20 cellular contexts compared by ENCODE assay signal in genomic region chr7:98900815-98901214, GRCh38. TPM values are rescaled to one million over a fixed set of nuclear protein-coding genes. Genes with fewer than 3 reads are reported as not detected.
A peak's percentile ranks its signal among the peaks of the same experiment; 100 is the strongest.
DNase-seq lines count a peak whose midpoint lies in the region; ATAC-seq, FAIRE-seq and TF ChIP-seq lines count a peak whose summit lies in the region.
"Had no signal": no experiment of that assay in that cellular context is flagged by ENCODE, and none has a peak within 500 bp of the region (broad histone marks: within the 10 kb centered on the region; RNA-seq: fewer than 3 reads in every experiment).

No MANE protein-coding gene starts in this region.

- no peak for DNase-seq in activated naive CD8-positive, alpha-beta T cell treated with anti-CD3 and anti-CD28 coated beads, Interleukin-2, amount 10 ng/mL, durations not matched to agents 7 days and 5 days
- no peak for DNase-seq in activated naive CD8-positive, alpha-beta T cell treated with anti-CD3 and anti-CD28 coated beads for 36 hours
- DNase-seq in K562 (ENCODE audit: extremely low read depth in 1 of 4, low spot score in 3 of 4) (no peak), HUDEP-2 (lab: John Stamatoyannopoulos, UW; ENCODE audit: unreplicated experiment in 76 of 76) (no peak)
- no peak for DNase-seq in activated effector memory CD4-positive, alpha-beta T cell treated with anti-CD3 and anti-CD28 coated beads, Interleukin-2, amount 50 U/mL, for 16 hours
- DNase-seq: C1 segment of cervical spinal cord; Calu3; CD4-positive, alpha-beta memory T cell; COR-L47; DMS53; DMS79 treated with DMSO at 0.1 percent for 48 hours; GF-D8; H9; HFFc6 had no signal

- no peaks in the 10 kb centered on the region for H3K9me3 Mint-ChIP-seq in activated naive CD8-positive, alpha-beta T cell treated with anti-CD3 and anti-CD28 coated beads, Interleukin-2, amount 10 ng/mL, durations not matched to agents 7 days and 5 days
- H3K9me3 Mint-ChIP-seq in activated naive CD8-positive, alpha-beta T cell treated with anti-CD3 and anti-CD28 coated beads for 36 hours = no peaks in the 10 kb centered on the region
- H3K9me3 Mint-ChIP-seq: CD4-positive, alpha-beta memory T cell; HFFc6 had no signal

- no peaks in the 10 kb centered on the region for H3K27me3 ChIP-seq in HUES6 (ENCODE audit: control insufficient read depth, insufficient read depth, low read length)
- no peaks in the 10 kb centered on the region for H3K27me3 ChIP-seq in K562 (ENCODE audit: control insufficient read depth in 2 of 2, insufficient read depth in 2 of 2, low read length in 2 of 2)

- CTCF ChIA-PET in K562 (lab: Yijun Ruan, JAX; ENCODE audit: low intra/inter-chr PET ratio) = no interaction called here

- TF ChIP-seq POLR2A in K562 (conservative IDR thresholded peaks at IDR 0.05) = no peak

- H3K36me3 ChIP-seq in HUES6 (ENCODE audit: control insufficient read depth, insufficient read depth, low read length) (peaks cover 98% of the 10 kb centered on the region), K562 (ENCODE audit: control insufficient read depth, insufficient read depth, low read length) (peaks cover 96% of the 10 kb centered on the region)

- no peaks in the 10 kb centered on the region for H3K27me3 Mint-ChIP-seq in activated naive CD8-positive, alpha-beta T cell treated with anti-CD3 and anti-CD28 coated beads, Interleukin-2, amount 10 ng/mL, durations not matched to agents 7 days and 5 days
- H3K27me3 Mint-ChIP-seq in activated naive CD8-positive, alpha-beta T cell treated with anti-CD3 and anti-CD28 coated beads for 36 hours = no peaks in the 10 kb centered on the region
- H3K27me3 Mint-ChIP-seq: CD4-positive, alpha-beta memory T cell had no signal

- BruUV-seq in K562 (replicated peaks; lab: Mats Ljungman, UMichigan) = no TSS peak

- H3K27ac ChIP-seq in HUES6 (ENCODE audit: low read depth, low read length) (peak overlapping the region; percentile 26; the same call in 1 of the 2 replicates), K562 (ENCODE audit: extremely low read depth, low read depth, low read length) (no peak overlapping the region)

- H3K9me3 ChIP-seq in HUES6 (ENCODE audit: control insufficient read depth, insufficient read depth, low read depth, low read length) (no peaks in the 10 kb centered on the region), K562 (replicated peaks; ENCODE audit: control insufficient read depth, insufficient read depth, low read depth, low read length) (no peaks in the 10 kb centered on the region)

- FAIRE-seq in K562 (lab: Jason Lieb, UNC) = no peak
- FAIRE-seq: GM12891, GM18507 had no signal

- H3K4me3 ChIP-seq in HUES6 (ENCODE audit: low read depth, low read length) (no peak overlapping the region), K562 (no peak overlapping the region)
- H3K4me3 ChIP-seq: GM23338 had no signal

- no peak overlapping the region for H3K9ac ChIP-seq in HUES6 (ENCODE audit: low read length)
- H3K9ac ChIP-seq in K562 (ENCODE audit: insufficient read depth in 1 of 2, low read depth in 2 of 2, low read length in 2 of 2) = no peak overlapping the region

- 97% methylated on average over 3 of the region's 3 CpGs for WGBS in K562 (ENCODE audit: insufficient coverage, low coverage, missing lambda C conversion rate)

- H3K4me3 Mint-ChIP-seq in activated naive CD8-positive, alpha-beta T cell treated with anti-CD3 and anti-CD28 coated beads, Interleukin-2, amount 10 ng/mL, durations not matched to agents 7 days and 5 days = no peak overlapping the region
- no peak overlapping the region for H3K4me3 Mint-ChIP-seq in activated naive CD8-positive, alpha-beta T cell treated with anti-CD3 and anti-CD28 coated beads for 36 hours
- H3K4me3 Mint-ChIP-seq: CD4-positive, alpha-beta memory T cell; GM23338; H9; HFFc6 had no signal

- in situ Hi-C loops in K562 (cut with MboI) = no loop called here

- no peak for ATAC-seq in activated naive CD8-positive, alpha-beta T cell treated with anti-CD3 and anti-CD28 coated beads, Interleukin-2, amount 10 ng/mL, durations not matched to agents 7 days and 5 days (ENCODE audit: low read depth)
- no peak for ATAC-seq in K562
- ATAC-seq: GM23338, HCT116 had no signal

- intact Hi-C loops in K562 (cut with micrococcal nuclease) = no loop called here

- H3K4me1 Mint-ChIP-seq in activated naive CD8-positive, alpha-beta T cell treated with anti-CD3 and anti-CD28 coated beads, Interleukin-2, amount 10 ng/mL, durations not matched to agents 7 days and 5 days = no peaks in the 10 kb centered on the region
- no peaks in the 10 kb centered on the region for H3K4me1 Mint-ChIP-seq in activated naive CD8-positive, alpha-beta T cell treated with anti-CD3 and anti-CD28 coated beads for 36 hours
- H3K4me1 Mint-ChIP-seq: GM23338, H9 had no signal

- no peak overlapping the region for H3K4me2 ChIP-seq in K562 (ENCODE audit: insufficient read depth, low read length)
- H3K4me2 ChIP-seq: GM23338 had no signal

- POLR2A ChIA-PET in activated naive CD8-positive, alpha-beta T cell treated with anti-CD3 and anti-CD28 coated beads, Interleukin-2, amount 10 ng/mL, durations not matched to agents 7 days and 5 days (lab: Charles Lee) = interaction anchor here (1.6 kb wide), 1 partner anchor 10 kb away, joined by 4 read pairs; no protein-coding TSS in a partner anchor
- POLR2A ChIA-PET in K562 (lab: Yijun Ruan, JAX) = interaction anchor here (1.8 kb wide), 1 partner anchor 13 kb away, joined by 6 read pairs; no protein-coding TSS in a partner anchor

- no peak for TF ChIP-seq EP300 in K562 (IDR thresholded peaks at IDR 0.05; ENCODE audit: low read length)

- peak overlapping the region; percentile 2 for H3K27ac Mint-ChIP-seq in activated naive CD8-positive, alpha-beta T cell treated with anti-CD3 and anti-CD28 coated beads, Interleukin-2, amount 10 ng/mL, durations not matched to agents 7 days and 5 days
- no peak overlapping the region for H3K27ac Mint-ChIP-seq in activated naive CD8-positive, alpha-beta T cell treated with anti-CD3 and anti-CD28 coated beads for 36 hours
- H3K27ac Mint-ChIP-seq: GM23338, H9, HFFc6 had no signal

- H4K20me1 ChIP-seq in K562 (replicated peaks; ENCODE audit: control insufficient read depth, insufficient read depth, low read length) = no peaks in the 10 kb centered on the region

- H3K4me1 ChIP-seq in HUES6 (ENCODE audit: control insufficient read depth, insufficient read depth, low read length) = no peaks in the 10 kb centered on the region
- no peaks in the 10 kb centered on the region for H3K4me1 ChIP-seq in K562 (replicated peaks in 1 of 2; ENCODE audit: control insufficient read depth in 2 of 2, insufficient read depth in 2 of 2, low read length in 2 of 2)

- no peak for TF ChIP-seq RAD21 in K562 (CRISPR knock-in tag; conservative IDR thresholded peaks at IDR 0.05 in 1 of 2, IDR thresholded peaks at IDR 0.05 in 1 of 2)

- peaks cover 41% of the 10 kb centered on the region for H3K36me3 Mint-ChIP-seq in activated naive CD8-positive, alpha-beta T cell treated with anti-CD3 and anti-CD28 coated beads, Interleukin-2, amount 10 ng/mL, durations not matched to agents 7 days and 5 days
- peaks cover 33% of the 10 kb centered on the region for H3K36me3 Mint-ChIP-seq in activated naive CD8-positive, alpha-beta T cell treated with anti-CD3 and anti-CD28 coated beads for 36 hours

- H3K79me2 ChIP-seq in K562 (ENCODE audit: control insufficient read depth, insufficient read depth, low read length) = no peaks in the 10 kb centered on the region

- TF ChIP-seq CTCF in K562 (IDR thresholded peaks at IDR 0.05 in 2 of 3, conservative IDR thresholded peaks at IDR 0.05 in 1 of 3; ENCODE audit: insufficient read depth in 2 of 3, low read depth in 1 of 3, low read length in 3 of 3) = no peak

- no peaks in the 10 kb centered on the region for H3K9me1 ChIP-seq in K562 (ENCODE audit: control insufficient read depth, insufficient read depth, low read length)

- no peak overlapping the region for H2AFZ ChIP-seq in K562 (ENCODE audit: low read depth, low read length)
- H2AFZ ChIP-seq: GM23338 had no signal

RNA-seq across cellular contexts. Expression of gene TRRAP, which starts 22.5 kb away (rescaled TPM):
- 10 to 100 TPM; 57.4 to 60.0 TPM for total RNA-seq in activated naive CD8-positive, alpha-beta T cell treated with anti-CD3 and anti-CD28 coated beads, Interleukin-2, amount 10 ng/mL, durations not matched to agents 7 days and 5 days
- 10 to 100 TPM; 44.5 to 46.5 TPM for total RNA-seq in activated naive CD8-positive, alpha-beta T cell treated with anti-CD3 and anti-CD28 coated beads for 36 hours
- total RNA-seq in K562 (2011; cell fraction: chromatin; rRNA removed; ENCODE audit: low replicate concordance) = 155 and 182 TPM in 2 replicates
- 95.1 and 104 TPM in 2 replicates for total RNA-seq in K562 (2011; cell fraction: nucleolus; rRNA removed)
- 88.9 and 95.6 TPM in 2 replicates for total RNA-seq in K562 (2011; cell fraction: nucleoplasm; rRNA removed)
- total RNA-seq in K562 (2014; rRNA removed) = 14.9 and 17.4 TPM in 2 replicates
- total RNA-seq in K562 (2014; rRNA removed; fragmentation: Illumina TruSeq; extraction: Trizol) = 5.8 and 6.6 TPM in 2 replicates
- 8.4 and 9.7 TPM in 2 replicates for total RNA-seq in K562 (2015; rRNA removed; fragmentation: Illumina TruSeq; extraction: Trizol)
- 44.2 and 47.2 TPM in 2 replicates for total RNA-seq in K562 (2021)
- polyA plus RNA-seq in K562 (2011; rRNA removed) = 9.7 and 12.2 TPM in 2 replicates
- polyA plus RNA-seq in K562 (2011; cell fraction: cytosol; rRNA removed) = 12.8 and 18.1 TPM in 2 replicates
- 38.5 and 65.8 TPM in 2 replicates for polyA plus RNA-seq in K562 (2011; cell fraction: nucleus; rRNA removed)
- polyA plus RNA-seq in K562 (2012) = 25.6 and 27.6 TPM in 2 replicates
- polyA plus RNA-seq in K562 (2014; fragmentation: Illumina TruSeq; extraction: Trizol) = 29.1 and 29.7 TPM in 2 replicates
- 1 to 10 TPM; 1.3 to 1.5 TPM for polyA plus RNA-seq in K562 (2014; fragmentation: Nextera tagmentation; extraction: Ambion mirVana)
- polyA plus RNA-seq in K562 (2014; rRNA removed) = 19.4 and 19.5 TPM in 2 replicates
- polyA minus RNA-seq in K562 (2011; rRNA and poly(A)+ RNA removed) = 31.1 and 34.7 TPM in 2 replicates
- 35.7 and 44.2 TPM in 2 replicates for polyA minus RNA-seq in K562 (2011; cell fraction: cytosol; rRNA and poly(A)+ RNA removed)
- polyA minus RNA-seq in K562 (2011; cell fraction: nucleus; rRNA and poly(A)+ RNA removed) = 48.2 and 50.0 TPM in 2 replicates

RNA-seq across cellular contexts. Expression of gene TMEM130, which starts 31.0 kb away (rescaled TPM):
- not detected for total RNA-seq in activated naive CD8-positive, alpha-beta T cell treated with anti-CD3 and anti-CD28 coated beads, Interleukin-2, amount 10 ng/mL, durations not matched to agents 7 days and 5 days
- total RNA-seq in activated naive CD8-positive, alpha-beta T cell treated with anti-CD3 and anti-CD28 coated beads for 36 hours = not detected
- total RNA-seq in K562 (2011; cell fraction: chromatin; rRNA removed; ENCODE audit: low replicate concordance) = not detected in 2 replicates
- total RNA-seq in K562 (2011; cell fraction: nucleolus; rRNA removed) = not detected in 2 replicates
- total RNA-seq in K562 (2011; cell fraction: nucleoplasm; rRNA removed) = not detected in 2 replicates
- total RNA-seq in K562 (2014; rRNA removed) (not detected in 2 replicates), K562 (2014; rRNA removed; fragmentation: Illumina TruSeq; extraction: Trizol) (not detected in 2 replicates), K562 (2015; rRNA removed; fragmentation: Illumina TruSeq; extraction: Trizol) (not detected in 2 replicates), K562 (2021) (0.07 TPM in 1 of 2 replicates, not detected in the other)
- polyA plus RNA-seq in K562 (2011; rRNA removed) (not detected in 2 replicates), K562 (2014; fragmentation: Illumina TruSeq; extraction: Trizol) (not detected in 2 replicates), K562 (2014; fragmentation: Nextera tagmentation; extraction: Ambion mirVana) (not detected), K562 (2014; rRNA removed) (not detected in 2 replicates)
- 0.01 TPM in 1 of 2 replicates, not detected in the other for polyA plus RNA-seq in K562 (2011; cell fraction: cytosol; rRNA removed)
- polyA plus RNA-seq in K562 (2011; cell fraction: nucleus; rRNA removed) = not detected in 2 replicates
- 0.03 and 0.15 TPM in 2 replicates for polyA plus RNA-seq in K562 (2012)
- polyA minus RNA-seq in K562 (2011; rRNA and poly(A)+ RNA removed) = not detected in 2 replicates
- polyA minus RNA-seq in K562 (2011; cell fraction: cytosol; rRNA and poly(A)+ RNA removed) = not detected in 2 replicates
- not detected in 2 replicates for polyA minus RNA-seq in K562 (2011; cell fraction: nucleus; rRNA and poly(A)+ RNA removed)
- total RNA-seq: A673; Calu3; CD4-positive, alpha-beta memory T cell had no signal
- polyA plus RNA-seq: CD4-positive, alpha-beta memory T cell had no signal
